In the genomic region with DNA sequence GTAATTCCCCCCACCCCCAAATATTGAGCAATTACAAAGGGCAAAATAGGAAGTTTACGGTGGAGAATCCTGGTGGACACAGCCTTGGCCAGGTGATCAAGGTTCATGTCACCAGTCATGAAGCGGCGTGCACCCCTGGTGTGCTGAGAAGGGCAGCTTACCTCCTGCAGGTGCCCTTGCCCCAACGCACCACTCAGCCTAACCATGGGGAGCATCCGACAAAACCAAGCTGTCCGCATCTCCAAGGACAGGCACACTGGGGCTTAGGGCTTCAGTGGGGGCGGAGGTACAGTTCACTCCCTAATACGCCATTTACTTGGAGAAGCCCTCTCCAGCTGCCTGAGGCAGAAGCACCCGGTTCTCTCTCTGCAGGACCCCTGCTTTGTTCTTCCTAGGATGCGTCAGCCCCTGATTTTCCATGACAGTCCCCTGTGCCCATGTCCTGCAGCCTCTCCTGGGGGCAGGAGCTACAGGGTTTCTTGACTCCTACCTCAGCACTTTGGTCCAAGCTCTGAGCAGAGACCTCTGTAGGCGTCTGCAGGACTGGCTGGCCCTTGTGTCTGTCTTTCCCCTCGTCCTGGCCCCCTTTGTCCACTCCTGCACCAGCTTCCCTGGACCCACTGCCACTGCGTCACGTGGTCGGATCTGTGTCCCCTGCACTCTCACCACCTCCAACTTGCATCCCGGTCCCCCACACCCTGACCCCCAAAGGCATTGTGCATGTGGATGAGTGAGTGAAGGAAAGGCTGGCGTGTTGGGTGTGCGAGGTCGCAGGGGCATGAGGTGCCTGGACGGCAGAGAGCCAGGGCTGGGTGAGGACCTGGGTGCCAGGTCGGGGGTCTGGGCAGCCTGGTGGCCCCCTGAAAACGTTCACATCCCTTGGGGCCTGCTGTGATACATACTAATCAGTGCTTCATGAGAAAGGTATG, we compare ENCODE assay signal across 19 cellular contexts.
"Had no signal": no experiment of that assay in that cellular context is flagged by ENCODE, and none has a peak within 500 bp of the region (broad histone marks: within the 10 kb centered on the region; RNA-seq: fewer than 3 reads in every experiment).

No MANE protein-coding gene starts in this region.

- H3K27me3 ChIP-seq: stomach, testis had no signal

- H3K9me3 ChIP-seq: stomach, testis had no signal

- H3K36me3 Mint-ChIP-seq: activated naive CD8-positive, alpha-beta T cell treated with anti-CD3 and anti-CD28 coated beads for 36 hours had no signal

- H3K4me1 Mint-ChIP-seq: activated CD4-positive, alpha-beta T cell treated with anti-CD3 and anti-CD28 coated beads for 36 hours; activated naive CD8-positive, alpha-beta T cell treated with anti-CD3 and anti-CD28 coated beads for 36 hours; brain; nephron had no signal

- H3K4me3 ChIP-seq: stomach, testis had no signal

- H3K4me3 Mint-ChIP-seq: activated CD4-positive, alpha-beta T cell treated with anti-CD3 and anti-CD28 coated beads for 36 hours; activated CD8-positive, alpha-beta T cell treated with anti-CD3 and anti-CD28 coated beads for 36 hours; activated naive CD8-positive, alpha-beta T cell treated with anti-CD3 and anti-CD28 coated beads for 36 hours; activated T-cell treated with anti-CD3 and anti-CD28 coated beads, Interleukin-2, amount 50 U/mL, for 72 hours; brain; nephron had no signal

- DNase-seq: activated CD4-positive, alpha-beta T cell treated with anti-CD3 and anti-CD28 coated beads for 36 hours; activated CD8-positive, alpha-beta memory T cell treated with anti-CD3 and anti-CD28 coated beads, Interleukin-2, amount 50 U/mL, for 48 hours; activated CD8-positive, alpha-beta T cell treated with anti-CD3 and anti-CD28 coated beads for 36 hours; activated gamma-delta T cell treated with Interleukin-2 at 50 U/mL for 16 hours; activated naive CD8-positive, alpha-beta T cell treated with anti-CD3 and anti-CD28 coated beads for 36 hours; activated T-cell treated with anti-CD3 and anti-CD28 coated beads, Interleukin-2, amount 50 U/mL, for 72 hours; amygdala; central memory CD4-positive, alpha-beta T cell; effector CD8-positive, alpha-beta T cell; foreskin melanocyte; mesenchymal stem cell; stimulated activated CD4-positive, alpha-beta T cell treated with anti-CD3 and anti-CD28 coated beads, Interleukin-12 subunit alpha, Interleukin-12 subunit beta, amount 100 ng/mL, for 4 hours; stimulated activated CD4-positive, alpha-beta T cell treated with anti-CD3 and anti-CD28 coated beads, Interleukin-2, amount 100 ng/mL, for 24 hours; stomach; T-helper 2 cell; testis had no signal

- H3K9me3 Mint-ChIP-seq: activated CD8-positive, alpha-beta T cell treated with anti-CD3 and anti-CD28 coated beads for 36 hours; activated T-cell treated with anti-CD3 and anti-CD28 coated beads, Interleukin-2, amount 50 U/mL, for 72 hours had no signal

- ATAC-seq: activated CD4-positive, alpha-beta T cell treated with anti-CD3 and anti-CD28 coated beads for 36 hours; activated CD8-positive, alpha-beta T cell treated with anti-CD3 and anti-CD28 coated beads for 36 hours; activated T-cell treated with anti-CD3 and anti-CD28 coated beads, Interleukin-2, amount 50 U/mL, for 72 hours; left lobe of liver had no signal

- H3K27ac ChIP-seq: stomach, testis had no signal

- H3K36me3 ChIP-seq: stomach had no signal

- H3K4me1 ChIP-seq: stomach, testis had no signal

- H3K27ac Mint-ChIP-seq: activated CD4-positive, alpha-beta T cell treated with anti-CD3 and anti-CD28 coated beads for 36 hours; activated CD8-positive, alpha-beta T cell treated with anti-CD3 and anti-CD28 coated beads for 36 hours; activated naive CD8-positive, alpha-beta T cell treated with anti-CD3 and anti-CD28 coated beads for 36 hours; activated T-cell treated with anti-CD3 and anti-CD28 coated beads, Interleukin-2, amount 50 U/mL, for 72 hours; brain; nephron had no signal

- H3K27me3 Mint-ChIP-seq: activated CD4-positive, alpha-beta T cell treated with anti-CD3 and anti-CD28 coated beads for 36 hours; activated CD8-positive, alpha-beta T cell treated with anti-CD3 and anti-CD28 coated beads for 36 hours; activated naive CD8-positive, alpha-beta T cell treated with anti-CD3 and anti-CD28 coated beads for 36 hours had no signal
